15 cellular contexts compared by ENCODE assay signal in the genomic region with DNA sequence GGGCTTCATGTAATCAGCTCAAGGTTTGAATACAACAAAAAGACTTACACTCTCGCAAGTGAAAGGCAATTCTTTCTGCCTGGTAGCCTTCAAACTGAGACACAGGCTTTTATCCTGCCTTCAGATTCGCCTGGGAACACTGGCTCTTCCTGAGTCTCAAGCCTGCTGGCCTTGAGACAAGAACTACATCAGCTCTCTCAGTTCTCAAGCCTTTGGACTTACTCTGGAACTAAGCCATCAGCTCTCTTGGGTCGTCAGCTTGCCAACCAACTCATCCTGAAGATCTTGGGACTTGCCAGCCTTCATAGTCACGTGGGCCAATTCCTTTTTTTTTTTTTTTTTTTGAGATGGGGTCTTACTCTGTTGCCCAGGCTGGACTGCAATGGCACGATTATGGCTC. TPM values are rescaled to one million over a fixed set of nuclear protein-coding genes. Genes with fewer than 3 reads are reported as not detected.
DNase-seq lines count a peak whose midpoint lies in the region; ATAC-seq and TF ChIP-seq lines count a peak whose summit lies in the region.
"Had no signal": no experiment of that assay in that cellular context is flagged by ENCODE, and none has a peak within 500 bp of the region (broad histone marks: within the 10 kb centered on the region; RNA-seq: fewer than 3 reads in every experiment).

No MANE protein-coding gene starts in this region.

- in situ Hi-C loops in IMR-90 (cut with MboI; ENCODE audit: low sequenced_read_pairs), result no loop called here

- H3K27ac ChIP-seq in IMR-90 (ENCODE audit: insufficient read depth, low read length), result no peak overlapping the region
- H3K27ac ChIP-seq in dorsolateral prefrontal cortex, result peak overlapping the region in 54 of 59 donors; percentile 7 to 85 (median 63)
- H3K27ac ChIP-seq in mesenchymal stem cell (ENCODE audit: low read length, poor library complexity, severe bottlenecking), result no peak overlapping the region
- H3K27ac ChIP-seq: BLaER1, right lobe of liver had no signal

- no peak overlapping the region for H3K4me3 ChIP-seq in IMR-90 (ENCODE audit: insufficient read depth, low read depth, low read length)
- H3K4me3 ChIP-seq in dorsolateral prefrontal cortex, result no peak overlapping the region
- peak overlapping the region in 1 of 2 experiments; percentile 17 for H3K4me3 ChIP-seq in mesenchymal stem cell (ENCODE audit: insufficient read depth in 1 of 2, low read depth in 1 of 2, low read length in 2 of 2)
- H3K4me3 ChIP-seq: BLaER1, right lobe of liver had no signal

- no peak overlapping the region for H2BK15ac ChIP-seq in IMR-90 (ENCODE audit: low read depth, low read length)
- no peak overlapping the region for H2BK15ac ChIP-seq in mesenchymal stem cell (ENCODE audit: low read depth, poor library complexity, severe bottlenecking)

- no peak overlapping the region for H3K56ac ChIP-seq in IMR-90 (ENCODE audit: extremely low read depth, insufficient read depth, low read length)

- dilution Hi-C loops in IMR-90 (cut with HindIII; ENCODE audit: low sequenced_read_pairs, unreplicated experiment), result no loop called here

- ATAC-seq in IMR-90 (ENCODE audit: low read depth) (no peak), GM19351 (IDR thresholded peaks at IDR 0.05; ENCODE audit: unreplicated experiment) (no peak)
- no peak for ATAC-seq in stimulated activated naive CD8-positive, alpha-beta T cell treated with anti-CD3 and anti-CD28 coated beads, Interleukin-15, amount 100 ng/mL, for 72 hours
- ATAC-seq: HCT116 had no signal

- no peak for TF ChIP-seq RAD21 in IMR-90 (IDR thresholded peaks at IDR 0.05; ENCODE audit: low read length)

- no peak overlapping the region for H3K23ac ChIP-seq in IMR-90 (ENCODE audit: low read depth, low read length)
- H3K23ac ChIP-seq in mesenchymal stem cell (ENCODE audit: low read length in 2 of 2), result no peak overlapping the region

- no TSS peak for BruUV-seq in IMR-90 (replicated peaks; lab: Mats Ljungman, UMichigan)

- H4K91ac ChIP-seq in IMR-90 (ENCODE audit: insufficient read depth, low read depth, low read length) (no peak overlapping the region), mesenchymal stem cell (ENCODE audit: low read length) (no peak overlapping the region)

- H4K8ac ChIP-seq in IMR-90 (ENCODE audit: low read depth in 2 of 2, low read length in 2 of 2) (no peak overlapping the region), mesenchymal stem cell (ENCODE audit: low read length) (no peak overlapping the region)

- H3K4me1 ChIP-seq in IMR-90 (ENCODE audit: control insufficient read depth, insufficient read depth, low read length) (no peaks in the 10 kb centered on the region), mesenchymal stem cell (ENCODE audit: control insufficient read depth, insufficient read depth, low read depth, low read length) (no peaks in the 10 kb centered on the region)

- H3K36me3 ChIP-seq in IMR-90 (ENCODE audit: control insufficient read depth, insufficient read depth, low read length) (peaks cover 14% of the 10 kb centered on the region), mesenchymal stem cell (ENCODE audit: control insufficient read depth in 1 of 2, insufficient read depth in 2 of 2, low read depth in 1 of 2, low read length in 2 of 2) (peaks cover 10 to 15% of the 10 kb centered on the region in 2 experiments)
- H3K36me3 ChIP-seq: right lobe of liver had no signal

- H3K4me2 ChIP-seq in IMR-90 (ENCODE audit: low read depth, low read length) (no peak overlapping the region), mesenchymal stem cell (ENCODE audit: low read length, poor library complexity, severe bottlenecking) (no peak overlapping the region)
- H3K4me2 ChIP-seq: BLaER1 had no signal

- intact Hi-C loops in IMR-90 (cut with micrococcal nuclease), result no loop called here
- intact Hi-C loops in dorsolateral prefrontal cortex (cut with DNase I), result loop anchor here in 1 of 2 donors (10.0 kb wide), 1 partner anchor 162 kb away; no protein-coding TSS in a partner anchor

- no peak for TF ChIP-seq POLR2A in IMR-90 (IDR thresholded peaks at IDR 0.05; ENCODE audit: low read depth, low read length)

- H2AFZ ChIP-seq in IMR-90 (replicated peaks; ENCODE audit: low read length, poor library complexity) (no peak overlapping the region), mesenchymal stem cell (ENCODE audit: low read depth, low read length) (no peak overlapping the region)

- no peak overlapping the region for H2AK9ac ChIP-seq in IMR-90 (replicated peaks; ENCODE audit: low read depth, low read length, poor library complexity)

- H3K4me3 Mint-ChIP-seq in stimulated activated naive CD8-positive, alpha-beta T cell treated with anti-CD3 and anti-CD28 coated beads, Interleukin-15, amount 100 ng/mL, for 72 hours, result no peak overlapping the region

- H2BK120ac ChIP-seq in IMR-90 (ENCODE audit: low read depth, low read length) (no peak overlapping the region), mesenchymal stem cell (ENCODE audit: low read depth, low read length) (no peak overlapping the region)

- H3K79me1 ChIP-seq in IMR-90 (ENCODE audit: low read depth in 1 of 2, low read length in 2 of 2), result no peaks in the 10 kb centered on the region
- H3K79me1 ChIP-seq in mesenchymal stem cell (replicated peaks; ENCODE audit: low read length, poor library complexity, severe bottlenecking), result no peaks in the 10 kb centered on the region

- 0 out of 2 replicates have a peak, but pooled peaks cover 6% of the 10 kb centered on the region for H3K9me1 ChIP-seq in IMR-90 (ENCODE audit: insufficient read depth, low read length)

- no peaks in the 10 kb centered on the region; the same call in 1 of the 2 replicates for H4K20me1 ChIP-seq in IMR-90 (ENCODE audit: insufficient read depth, low read length)

- H2AK5ac ChIP-seq in IMR-90 (ENCODE audit: low read depth, low read length), result no peak overlapping the region
- no peak overlapping the region for H2AK5ac ChIP-seq in mesenchymal stem cell (ENCODE audit: low read length, severe bottlenecking)

- H3K14ac ChIP-seq in IMR-90 (replicated peaks; ENCODE audit: low read depth, low read length) (no peak overlapping the region), mesenchymal stem cell (ENCODE audit: low read length in 2 of 2) (no peak overlapping the region)

- H2BK20ac ChIP-seq in IMR-90 (ENCODE audit: low read depth, low read length), result no peak overlapping the region

- TF ChIP-seq CTCF in IMR-90 (conservative IDR thresholded peaks at IDR 0.05; ENCODE audit: low read depth, low read length) (no peak), dorsolateral prefrontal cortex (IDR thresholded peaks at IDR 0.05 in 54 of 56, conservative IDR thresholded peaks at IDR 0.05 in 2 of 56; ENCODE audit: low read depth in 1 of 56, partially characterized antibody in 56 of 56) (no peak)

- H2BK12ac ChIP-seq in mesenchymal stem cell (ENCODE audit: low read length in 2 of 2), result no peak overlapping the region

- H3K4ac ChIP-seq in IMR-90 (ENCODE audit: low read depth, low read length) (no peak overlapping the region), mesenchymal stem cell (ENCODE audit: low read depth in 1 of 2, low read length in 2 of 2) (no peak overlapping the region)

- DNase-seq in IMR-90 (peak; percentile 26), dorsolateral prefrontal cortex (peak in 1 of 10 donors; percentile 24), mesenchymal stem cell (no peak), stromal cell of bone marrow (ENCODE audit: low read depth) (peak; percentile 93), DMS114 treated with DMSO at 0.1 percent for 48 hours (lab: John Stamatoyannopoulos, UW; ENCODE audit: unreplicated experiment) (no peak), RPMI8226 (no peak)
- DNase-seq in stimulated activated naive CD8-positive, alpha-beta T cell treated with anti-CD3 and anti-CD28 coated beads, Interleukin-15, amount 100 ng/mL, for 72 hours, result no peak
- DNase-seq: NCI-H1092 treated with DMSO at 0.1 percent for 48 hours, NCI-H748 treated with DMSO at 0.1 percent for 48 hours, right lobe of liver, SIG-M5 had no signal

- no peaks in the 10 kb centered on the region for H3K27me3 ChIP-seq in IMR-90 (ENCODE audit: control insufficient read depth, insufficient read depth, low read length)
- H3K27me3 ChIP-seq in dorsolateral prefrontal cortex, result no peaks in the 10 kb centered on the region
- peaks cover under 1% of the 10 kb centered on the region in 2 experiments for H3K27me3 ChIP-seq in mesenchymal stem cell (ENCODE audit: control insufficient read depth in 1 of 2, insufficient read depth in 1 of 2, low read length in 2 of 2)
- H3K27me3 ChIP-seq: BLaER1, right lobe of liver had no signal

- no peak overlapping the region for H3K18ac ChIP-seq in IMR-90 (ENCODE audit: low read depth, low read length)
- H3K18ac ChIP-seq in mesenchymal stem cell (ENCODE audit: low read depth in 1 of 2, low read length in 2 of 2), result no peak overlapping the region

- H3K27ac Mint-ChIP-seq in stimulated activated naive CD8-positive, alpha-beta T cell treated with anti-CD3 and anti-CD28 coated beads, Interleukin-15, amount 100 ng/mL, for 72 hours, result no peak overlapping the region

- CTCF ChIA-PET in IMR-90 (lab: Yijun Ruan, JAX), result interaction anchor here (0.6 to 1.8 kb wide), 2 partner anchors 15 to 166 kb away, joined by 3 to 5 read pairs; no protein-coding TSS in a partner anchor

- 100% methylated on average over 2 of the region's 5 CpGs; no CpG with 5 or more reads in 1 of the 2 experiments for WGBS in IMR-90 (ENCODE audit: extremely low coverage in 2 of 2, insufficient read length in 1 of 2), 2 experiments
- WGBS in mesenchymal stem cell, result 89% methylated on average over 5 of the region's 5 CpGs

- H2BK5ac ChIP-seq in IMR-90 (ENCODE audit: low read depth, low read length, poor library complexity, severe bottlenecking), result no peak overlapping the region
- no peak overlapping the region for H2BK5ac ChIP-seq in mesenchymal stem cell (ENCODE audit: low read depth, low read length, poor library complexity, severe bottlenecking)

- peaks cover 2% of the 10 kb centered on the region for H3K27me3 Mint-ChIP-seq in stimulated activated naive CD8-positive, alpha-beta T cell treated with anti-CD3 and anti-CD28 coated beads, Interleukin-15, amount 100 ng/mL, for 72 hours

- H4K5ac ChIP-seq in IMR-90 (ENCODE audit: low read depth, low read length), result no peak overlapping the region

- H3K9ac ChIP-seq in IMR-90 (ENCODE audit: low read depth, low read length) (no peak overlapping the region), mesenchymal stem cell (ENCODE audit: low read length) (peak overlapping the region; percentile 89)

- H3K4me1 Mint-ChIP-seq in stimulated activated naive CD8-positive, alpha-beta T cell treated with anti-CD3 and anti-CD28 coated beads, Interleukin-15, amount 100 ng/mL, for 72 hours, result peaks cover 3% of the 10 kb centered on the region

- POLR2A ChIA-PET in IMR-90 (lab: Charles Lee; ENCODE audit: unreplicated experiment), result interaction anchor here (0.6 kb wide), 1 partner anchor 231 kb away, joined by 5 read pairs; no protein-coding TSS in a partner anchor

- no peaks in the 10 kb centered on the region for H3K9me3 Mint-ChIP-seq in stimulated activated naive CD8-positive, alpha-beta T cell treated with anti-CD3 and anti-CD28 coated beads, Interleukin-15, amount 100 ng/mL, for 72 hours

- H3K9me3 ChIP-seq in IMR-90 (ENCODE audit: control insufficient read depth, insufficient read depth, low read length) (peaks cover 2% of the 10 kb centered on the region; the same call in 1 of the 2 replicates), mesenchymal stem cell (ENCODE audit: control insufficient read depth, low read length) (no peaks in the 10 kb centered on the region)
- H3K9me3 ChIP-seq: BLaER1, right lobe of liver had no signal

RNA-seq across cellular contexts. Expression of a gene that starts 35.7 kb away (rescaled TPM):
- total RNA-seq in IMR-90 (2012; rRNA removed), result not detected in 2 replicates
- not detected in 2 replicates for polyA plus RNA-seq in IMR-90 (2012; rRNA removed)
- 0.02 TPM in 1 of 2 replicates, not detected in the other for polyA plus RNA-seq in IMR-90 (2012; cell fraction: cytosol; rRNA removed)
- polyA plus RNA-seq in IMR-90 (2012; cell fraction: nucleus; rRNA removed; ENCODE audit: low replicate concordance), result not detected in 2 replicates
- total RNA-seq in dorsolateral prefrontal cortex, result 10 to 100 TPM in 46 of 120 experiments, 1 to 10 TPM in 74; 1.3 to 19.6 (median 9.1) TPM
- not detected for polyA plus RNA-seq in mesenchymal stem cell (2013, experiment 1 of 2)
- polyA plus RNA-seq in mesenchymal stem cell (2013, experiment 2 of 2), result 0.03 TPM
- total RNA-seq: mononuclear cell, right lobe of liver had no signal

RNA-seq across cellular contexts. Expression of a gene that starts 42.9 kb away (rescaled TPM):
- total RNA-seq in IMR-90 (2012; rRNA removed), result 34.7 and 50.4 TPM in 2 replicates
- 91.1 and 91.5 TPM in 2 replicates for polyA plus RNA-seq in IMR-90 (2012; rRNA removed)
- 57.2 and 76.4 TPM in 2 replicates for polyA plus RNA-seq in IMR-90 (2012; cell fraction: cytosol; rRNA removed)
- polyA plus RNA-seq in IMR-90 (2012; cell fraction: nucleus; rRNA removed; ENCODE audit: low replicate concordance), result 34.4 and 46.2 TPM in 2 replicates
- total RNA-seq in dorsolateral prefrontal cortex, result 10 to 100 TPM; 23.9 to 53.9 (median 37.5) TPM
- polyA plus RNA-seq in mesenchymal stem cell (2013, experiment 1 of 2), result 25.6 TPM
- polyA plus RNA-seq in mesenchymal stem cell (2013, experiment 2 of 2), result 27.2 TPM

RNA-seq across cellular contexts. Expression of a gene that starts 43.1 kb away (rescaled TPM):
- total RNA-seq in IMR-90 (2012; rRNA removed), result 9.5 and 10.3 TPM in 2 replicates
- 55.2 and 68.8 TPM in 2 replicates for polyA plus RNA-seq in IMR-90 (2012; rRNA removed)
- polyA plus RNA-seq in IMR-90 (2012; cell fraction: cytosol; rRNA removed), result 27.4 and 38.5 TPM in 2 replicates
- 121 and 142 TPM in 2 replicates for polyA plus RNA-seq in IMR-90 (2012; cell fraction: nucleus; rRNA removed; ENCODE audit: low replicate concordance)
- total RNA-seq in dorsolateral prefrontal cortex, result 100 to 1,000 TPM in 29 of 120 experiments, 10 to 100 TPM in 91; 73.7 to 125 (median 93.7) TPM
- 69.8 TPM for polyA plus RNA-seq in mesenchymal stem cell (2013, experiment 1 of 2)
- polyA plus RNA-seq in mesenchymal stem cell (2013, experiment 2 of 2), result 62.6 TPM

Comparison
In these comparisons a context has a peak if more than half of its experiments do, and no peak if none do; other contexts are left out.
1. DNase-seq: peak in IMR-90 (single experiment) and stromal cell of bone marrow (single experiment); none in mesenchymal stem cell (single experiment), DMS114 treated with DMSO at 0.1 percent for 48 hours (single experiment), stimulated activated naive CD8-positive, alpha-beta T cell treated with anti-CD3 and anti-CD28 coated beads, Interleukin-15, amount 100 ng/mL, for 72 hours (0 of 2) and RPMI8226 (single experiment).
2. H3K27ac ChIP-seq: peak in dorsolateral prefrontal cortex (54 of 59); none in IMR-90 (single experiment) and mesenchymal stem cell (single experiment).